In the genomic region with DNA sequence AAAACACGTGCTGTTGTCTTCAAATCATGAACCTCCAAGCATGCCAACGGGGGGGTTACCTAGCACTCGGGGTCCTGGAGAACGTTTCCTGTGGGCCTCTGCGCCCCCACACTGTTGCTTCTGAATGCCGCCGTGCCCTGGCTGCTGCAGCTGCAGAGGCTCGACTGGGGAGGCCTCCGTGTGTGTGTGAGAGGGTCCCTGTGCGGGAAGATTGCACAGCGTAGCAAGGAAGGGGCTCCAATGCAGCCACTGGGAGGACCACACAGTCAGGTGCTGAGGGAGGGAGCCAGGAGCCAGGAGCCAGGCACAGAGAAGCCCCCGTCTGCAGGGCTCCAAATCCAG, we compare ENCODE assay signal across 14 cellular contexts.
A peak's percentile ranks its signal among the peaks of the same experiment; 100 is the strongest.
DNase-seq lines count a peak whose midpoint lies in the region; ATAC-seq and TF ChIP-seq lines count a peak whose summit lies in the region.
"Had no signal": no experiment of that assay in that cellular context is flagged by ENCODE, and none has a peak within 500 bp of the region (broad histone marks: within the 10 kb centered on the region; RNA-seq: fewer than 3 reads in every experiment).

No MANE protein-coding gene starts in this region.

- peak overlapping the region; percentile 33 for H3K4me3 Mint-ChIP-seq in T-helper 2 cell treated with Interferon-gamma antibody and Interleukin-4, amounts not matched to agents 5 μg/mL and 100 μg/mL, for 36 hours
- peak overlapping the region; percentile 77 for H3K4me3 Mint-ChIP-seq in natural killer cell treated with Interleukin-12 subunit alpha and Interleukin-12 subunit beta and Interleukin-15 and Interleukin-18, amount 100 ng/mL, for 72 hours
- H3K4me3 Mint-ChIP-seq: CD8-positive, alpha-beta T cell had no signal

- H3K36me3 ChIP-seq in OCI-LY3 (replicated peaks; ENCODE audit: low read depth, low read length) (no peaks in the 10 kb centered on the region), H7 (replicated peaks; ENCODE audit: control insufficient read depth, insufficient read depth, low read length) (no peaks in the 10 kb centered on the region)
- H3K36me3 ChIP-seq: BE2C had no signal

- no peak overlapping the region for H3K9ac ChIP-seq in OCI-LY3 (ENCODE audit: low read length)

- H4K20me1 ChIP-seq in OCI-LY3 (ENCODE audit: insufficient read depth, low read length), result no peaks in the 10 kb centered on the region

- H3K36me3 Mint-ChIP-seq in T-helper 2 cell treated with Interferon-gamma antibody and Interleukin-4, amounts not matched to agents 5 μg/mL and 100 μg/mL, for 36 hours (ENCODE audit: low read depth), result no peaks in the 10 kb centered on the region
- no peaks in the 10 kb centered on the region for H3K36me3 Mint-ChIP-seq in natural killer cell treated with Interleukin-12 subunit alpha and Interleukin-12 subunit beta and Interleukin-15 and Interleukin-18, amount 100 ng/mL, for 72 hours
- H3K36me3 Mint-ChIP-seq: CD8-positive, alpha-beta T cell had no signal

- ATAC-seq in natural killer cell treated with Interleukin-12 subunit alpha and Interleukin-12 subunit beta and Interleukin-15 and Interleukin-18, amount 100 ng/mL, for 72 hours, result no peak
- no peak for ATAC-seq in HG03439 (IDR thresholded peaks at IDR 0.05; ENCODE audit: unreplicated experiment)
- ATAC-seq: CD8-positive, alpha-beta T cell had no signal

- no peak overlapping the region for H2AFZ ChIP-seq in OCI-LY3 (ENCODE audit: low read depth, low read length)

- H3K79me2 ChIP-seq in OCI-LY3 (ENCODE audit: low read length), result no peaks in the 10 kb centered on the region

- H3K27me3 ChIP-seq in OCI-LY3 (ENCODE audit: low read depth, low read length) (0 out of 2 replicates have a peak, but pooled peaks cover 1% of the 10 kb centered on the region), H7 (ENCODE audit: control insufficient read depth, insufficient read depth, low read length) (no peaks in the 10 kb centered on the region)
- H3K27me3 ChIP-seq: BE2C had no signal

- H3K4me3 ChIP-seq in OCI-LY3 (ENCODE audit: low read length) (no peak overlapping the region), H7 (ENCODE audit: insufficient read depth, low read depth, low read length) (no peak overlapping the region), foreskin fibroblast (ENCODE audit: low read depth in 1 of 2, low read length in 2 of 2) (no peak overlapping the region)

- peaks cover 16% of the 10 kb centered on the region for H3K4me1 Mint-ChIP-seq in T-helper 2 cell treated with Interferon-gamma antibody and Interleukin-4, amounts not matched to agents 5 μg/mL and 100 μg/mL, for 36 hours (ENCODE audit: low read depth)
- peaks cover 26 to 27% of the 10 kb centered on the region in 2 donors for H3K4me1 Mint-ChIP-seq in natural killer cell treated with Interleukin-12 subunit alpha and Interleukin-12 subunit beta and Interleukin-15 and Interleukin-18, amount 100 ng/mL, for 72 hours (ENCODE audit: low read depth in 2 of 2)

- H3K27me3 Mint-ChIP-seq in T-helper 2 cell treated with Interferon-gamma antibody and Interleukin-4, amounts not matched to agents 5 μg/mL and 100 μg/mL, for 36 hours (ENCODE audit: low read depth), result peaks cover 43% of the 10 kb centered on the region
- peaks cover 25 to 33% of the 10 kb centered on the region in 2 donors for H3K27me3 Mint-ChIP-seq in natural killer cell treated with Interleukin-12 subunit alpha and Interleukin-12 subunit beta and Interleukin-15 and Interleukin-18, amount 100 ng/mL, for 72 hours

- no peaks in the 10 kb centered on the region for H3K9me3 ChIP-seq in OCI-LY3 (ENCODE audit: insufficient read depth, low read length)
- H3K9me3 ChIP-seq: BE2C had no signal

- DNase-seq in T-helper 2 cell treated with Interferon-gamma antibody and Interleukin-4, amounts not matched to agents 5 μg/mL and 100 μg/mL, for 36 hours (ENCODE audit: low spot score), result no peak
- DNase-seq in T-helper 2 cell (no peak), H7 (no peak), foreskin fibroblast (no peak), DMS153 (lab: John Stamatoyannopoulos, UW) (no peak)
- no peak for DNase-seq in natural killer cell treated with Interleukin-12 subunit alpha and Interleukin-12 subunit beta and Interleukin-15 and Interleukin-18, amount 100 ng/mL, for 72 hours (ENCODE audit: low spot score)
- DNase-seq: BE2C; CD8-positive, alpha-beta T cell; NCI-H1105 treated with DMSO at 0.1 percent for 48 hours; NCI-H187; NCI-H446 had no signal

- H3K4me2 ChIP-seq in OCI-LY3 (ENCODE audit: low read length), result peak overlapping the region; percentile 58; the same call in 1 of the 2 replicates

- no peak overlapping the region for H3K27ac ChIP-seq in OCI-LY3 (ENCODE audit: low read length)
- H3K27ac ChIP-seq: 22Rv1 had no signal

- no peaks in the 10 kb centered on the region for H3K9me3 Mint-ChIP-seq in T-helper 2 cell treated with Interferon-gamma antibody and Interleukin-4, amounts not matched to agents 5 μg/mL and 100 μg/mL, for 36 hours
- H3K9me3 Mint-ChIP-seq in natural killer cell treated with Interleukin-12 subunit alpha and Interleukin-12 subunit beta and Interleukin-15 and Interleukin-18, amount 100 ng/mL, for 72 hours, result no peaks in the 10 kb centered on the region
- H3K9me3 Mint-ChIP-seq: CD8-positive, alpha-beta T cell had no signal

- TF ChIP-seq CTCF in OCI-LY3 (IDR thresholded peaks at IDR 0.05; ENCODE audit: low read depth, low read length), result no peak
- TF ChIP-seq CTCF in foreskin fibroblast (IDR thresholded peaks at IDR 0.05; ENCODE audit: low read depth, low read length), result no peak

- peaks cover 16% of the 10 kb centered on the region for H3K4me1 ChIP-seq in OCI-LY3 (ENCODE audit: low read length)
- H3K4me1 ChIP-seq: BE2C had no signal

- no peak overlapping the region for H3K27ac Mint-ChIP-seq in T-helper 2 cell treated with Interferon-gamma antibody and Interleukin-4, amounts not matched to agents 5 μg/mL and 100 μg/mL, for 36 hours
- no peak overlapping the region for H3K27ac Mint-ChIP-seq in natural killer cell treated with Interleukin-12 subunit alpha and Interleukin-12 subunit beta and Interleukin-15 and Interleukin-18, amount 100 ng/mL, for 72 hours
- H3K27ac Mint-ChIP-seq: CD8-positive, alpha-beta T cell had no signal
